In the genomic region with DNA sequence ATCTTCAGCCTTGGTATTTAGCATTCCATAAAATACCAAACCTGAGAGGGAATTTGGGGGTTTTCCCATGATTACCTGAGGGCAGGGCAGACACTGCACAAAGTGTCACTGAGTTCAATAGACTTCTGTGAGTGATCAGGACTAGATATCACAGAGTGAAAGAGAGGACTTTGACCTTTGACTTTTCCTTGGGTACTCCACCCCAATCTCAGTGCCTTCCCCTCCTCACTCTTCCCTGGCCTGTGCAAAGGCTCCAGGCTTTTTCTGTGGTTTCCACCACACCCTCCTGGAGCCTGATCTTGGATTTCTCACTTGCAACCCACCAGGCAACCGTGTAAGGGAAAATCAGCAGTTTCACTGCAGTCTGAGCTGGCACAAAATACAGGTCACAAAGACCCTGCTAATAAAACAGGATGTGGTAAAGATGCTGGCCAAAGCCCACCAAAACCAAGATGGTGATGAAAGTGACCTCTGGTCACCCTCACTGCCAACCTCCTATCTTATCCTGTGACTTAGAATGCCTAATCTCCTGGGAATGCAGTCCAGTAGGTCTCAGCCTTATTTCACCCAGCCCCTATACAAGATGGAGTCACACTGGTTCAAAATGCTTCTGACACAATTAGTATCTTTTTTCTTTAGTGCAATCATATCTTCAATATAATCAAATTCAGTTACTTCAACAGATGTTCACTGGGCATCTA, we compare ENCODE assay signal across 1 cellular context.
TF ChIP-seq lines count a peak whose summit lies in the region.

No MANE protein-coding gene starts in this region.

TF ChIP-seq in H1, 55 proteins besides CTCF, POLR2A, EP300 and RAD21:
- TF ChIP-seq SIRT6 (IDR thresholded peaks at IDR 0.05; ENCODE audit: low read length), result no peak
- no peak for TF ChIP-seq KDM4A (IDR thresholded peaks at IDR 0.05; ENCODE audit: low read depth, low read length, severe bottlenecking)
- no peak for TF ChIP-seq SP1 (IDR thresholded peaks at IDR 0.05; ENCODE audit: low read depth, low read length)
- TF ChIP-seq SAP30 (IDR thresholded peaks at IDR 0.05; ENCODE audit: insufficient read depth, insufficient replicate concordance, low read length), result no peak
- no peak for TF ChIP-seq YY1 (IDR thresholded peaks at IDR 0.05; ENCODE audit: low read depth, low read length)
- no peak for TF ChIP-seq BACH1 (IDR thresholded peaks at IDR 0.05; ENCODE audit: low read length)
- TF ChIP-seq HDAC6 (IDR thresholded peaks at IDR 0.05; ENCODE audit: low read depth, low read length), result no peak
- TF ChIP-seq MAX (IDR thresholded peaks at IDR 0.05), result no peak
